In genomic region chr15:44193651-44194396, GRCh38 we compare ENCODE assay signal across 8 cellular contexts. TPM values are rescaled to one million over a fixed set of nuclear protein-coding genes. Genes with fewer than 3 reads are reported as not detected.
DNase-seq lines count a peak whose midpoint lies in the region; ATAC-seq and TF ChIP-seq lines count a peak whose summit lies in the region.

No MANE protein-coding gene starts in this region.

- H3K9me3 ChIP-seq in CD4-positive, CD25-positive, alpha-beta regulatory T cell (ENCODE audit: control insufficient read depth in 2 of 2, low read length in 2 of 2), result no peaks in the 10 kb centered on the region
- H3K9me3 ChIP-seq in trophoblast cell (ENCODE audit: insufficient read depth, low read depth, low read length), result no peaks in the 10 kb centered on the region

- peak overlapping the region; percentile 83 for H3K4me2 ChIP-seq in trophoblast cell (ENCODE audit: low read length)

- no peak for ATAC-seq in CD4-positive, CD25-positive, alpha-beta regulatory T cell (ENCODE audit: low read depth in 2 of 2)

- H3K27me3 Mint-ChIP-seq in CD4-positive, CD25-positive, alpha-beta regulatory T cell, result peaks cover 88% of the 10 kb centered on the region

- peaks cover 18% of the 10 kb centered on the region for H3K4me1 ChIP-seq in CD4-positive, CD25-positive, alpha-beta regulatory T cell (ENCODE audit: control insufficient read depth, insufficient read depth, low read length, poor library complexity, severe bottlenecking)
- peaks cover 0 to 8% of the 10 kb centered on the region in 2 experiments for H3K4me1 ChIP-seq in trophoblast cell (ENCODE audit: control insufficient read depth in 1 of 2, insufficient read depth in 2 of 2, low read length in 2 of 2)

- H3K36me3 ChIP-seq in CD4-positive, CD25-positive, alpha-beta regulatory T cell (ENCODE audit: control insufficient read depth, insufficient read depth, low read length), result no peaks in the 10 kb centered on the region
- no peaks in the 10 kb centered on the region for H3K36me3 ChIP-seq in trophoblast cell (ENCODE audit: control insufficient read depth in 1 of 2, insufficient read depth in 2 of 2, low read length in 2 of 2)

- H2AFZ ChIP-seq in trophoblast cell (ENCODE audit: insufficient read depth, low read length, poor library complexity), result no peak overlapping the region

- H3K79me2 ChIP-seq in trophoblast cell (ENCODE audit: control insufficient read depth, insufficient read depth, low read length, poor library complexity), result no peaks in the 10 kb centered on the region

- peaks cover 0 to 3% (median 0%) of the 10 kb centered on the region in 7 donors for H3K9me3 Mint-ChIP-seq in CD4-positive, CD25-positive, alpha-beta regulatory T cell

- peak overlapping the region; percentile 15 to 92 (median 80) for H3K4me3 Mint-ChIP-seq in CD4-positive, CD25-positive, alpha-beta regulatory T cell

- no peak overlapping the region for H2AK5ac ChIP-seq in trophoblast cell (ENCODE audit: low read length)

- no peaks in the 10 kb centered on the region for H3K79me1 ChIP-seq in trophoblast cell (ENCODE audit: low read length)

- peak overlapping the region; percentile 31 for H3K4me3 ChIP-seq in CD4-positive, CD25-positive, alpha-beta regulatory T cell (ENCODE audit: low read depth, low read length)
- peak overlapping the region; percentile 67 for H3K4me3 ChIP-seq in WI38 (ENCODE audit: low read depth, low read length)
- peak overlapping the region; percentile 58 to 65 for H3K4me3 ChIP-seq in foreskin fibroblast (ENCODE audit: low read depth in 1 of 2, low read length in 2 of 2)
- H3K4me3 ChIP-seq in trophoblast cell (ENCODE audit: low read depth, low read length), result no peak overlapping the region

- peaks cover 7 to 25% (median 15%) of the 10 kb centered on the region in 4 donors for H3K4me1 Mint-ChIP-seq in CD4-positive, CD25-positive, alpha-beta regulatory T cell

- TF ChIP-seq CTCF in WI38 (IDR thresholded peaks at IDR 0.05; ENCODE audit: low read depth, low read length), result no peak
- no peak for TF ChIP-seq CTCF in foreskin fibroblast (IDR thresholded peaks at IDR 0.05; ENCODE audit: low read depth, low read length)

- no peak overlapping the region for H2BK120ac ChIP-seq in trophoblast cell (ENCODE audit: insufficient read depth, low read length, poor library complexity)

- H3K27ac ChIP-seq in CD4-positive, CD25-positive, alpha-beta regulatory T cell (ENCODE audit: insufficient read depth, low read length, poor library complexity, severe bottlenecking), result no peak overlapping the region
- no peak overlapping the region for H3K27ac ChIP-seq in trophoblast cell (ENCODE audit: low read depth, low read length)

- no peak overlapping the region for H3K18ac ChIP-seq in trophoblast cell (ENCODE audit: low read length)

- H3K27ac Mint-ChIP-seq in CD4-positive, CD25-positive, alpha-beta regulatory T cell, result no peak overlapping the region

- H4K12ac ChIP-seq in trophoblast cell (ENCODE audit: low read depth, low read length), result no peak overlapping the region

- no peak overlapping the region for H3K9ac ChIP-seq in trophoblast cell (ENCODE audit: low read length)

- no peaks in the 10 kb centered on the region for H3K36me3 Mint-ChIP-seq in CD4-positive, CD25-positive, alpha-beta regulatory T cell

- H2BK5ac ChIP-seq in trophoblast cell (ENCODE audit: low read depth, low read length, poor library complexity), result no peak overlapping the region

- H4K91ac ChIP-seq in trophoblast cell (ENCODE audit: low read depth, low read length), result no peak overlapping the region

- H3K23ac ChIP-seq in trophoblast cell (ENCODE audit: low read length), result no peak overlapping the region

- H3K14ac ChIP-seq in trophoblast cell (ENCODE audit: low read length), result no peak overlapping the region

- no peak overlapping the region for H4K8ac ChIP-seq in trophoblast cell (ENCODE audit: low read depth, low read length)

- H2BK12ac ChIP-seq in trophoblast cell (ENCODE audit: low read length), result no peak overlapping the region

- WGBS in trophoblast cell (ENCODE audit: extremely low coverage, insufficient coverage, insufficient read length), result no CpG with 5 or more reads among the region's 22 CpGs

- H3K4ac ChIP-seq in trophoblast cell (ENCODE audit: low read depth, low read length), result no peak overlapping the region

- no peak for DNase-seq in CD4-positive, CD25-positive, alpha-beta regulatory T cell
- DNase-seq in HPDE6-E6E7 (ENCODE audit: extremely low spot score), result peak; percentile 14
- DNase-seq in foreskin fibroblast, result peak; percentile 29 to 55
- DNase-seq in trophoblast cell, result no peak
- no peak for DNase-seq in GDM1 (lab: John Stamatoyannopoulos, UW)
- no peak for DNase-seq in activated effector memory CD4-positive, alpha-beta T cell treated with Interleukin-2 at 50 U/mL for 16 hours
- no peak for DNase-seq in SKM-1 treated with dmso at 0.1 percent for 144 hours (lab: John Stamatoyannopoulos, UW; ENCODE audit: unreplicated experiment)

- H3K27me3 ChIP-seq in CD4-positive, CD25-positive, alpha-beta regulatory T cell (ENCODE audit: control insufficient read depth, insufficient read depth, low read length), result peaks cover 46% of the 10 kb centered on the region
- peaks cover 12% of the 10 kb centered on the region for H3K27me3 ChIP-seq in trophoblast cell (ENCODE audit: insufficient read depth, low read length)

RNA-seq across cellular contexts. Expression of gene FRMD5, which starts 1.2 kb away (rescaled TPM):
- total RNA-seq in CD4-positive, CD25-positive, alpha-beta regulatory T cell, result not detected
- 1 to 10 TPM in 1 of 4 donors, under 1 TPM in 3; 0.24 to 1.1 (median 0.35) TPM for polyA plus RNA-seq in CD4-positive, CD25-positive, alpha-beta regulatory T cell
- polyA plus RNA-seq in trophoblast cell (2013), result 2.1 and 2.2 TPM in 2 replicates

Comparison
In these comparisons a context has a peak if more than half of its experiments do, and no peak if none do; other contexts are left out.
1. DNase-seq: peak in HPDE6-E6E7 (single experiment) and foreskin fibroblast (2 of 2); none in CD4-positive, CD25-positive, alpha-beta regulatory T cell (0 of 3), trophoblast cell (0 of 2), GDM1 (single experiment), activated effector memory CD4-positive, alpha-beta T cell treated with Interleukin-2 at 50 U/mL for 16 hours (single experiment) and SKM-1 treated with dmso at 0.1 percent for 144 hours (single experiment).